30 cellular contexts compared by ENCODE assay signal in genomic region chr12:123898673-123899072, GRCh38.
"Had no signal": no experiment of that assay in that cellular context is flagged by ENCODE, and none has a peak within 500 bp of the region (broad histone marks: within the 10 kb centered on the region; RNA-seq: fewer than 3 reads in every experiment).

No MANE protein-coding gene starts in this region.

- ATAC-seq: left cardiac atrium; left lobe of liver; lower lobe of right lung; natural killer cell; pancreas; psoas muscle; right lobe of liver; stimulated activated naive B cell treated with anti-CD40 and anti-IgM and Interleukin-4, amounts not matched to agents 10 μg/mL and 1 μg/mL and 100 μg/mL, for 72 hours; stimulated activated naive CD8-positive, alpha-beta T cell treated with anti-CD3 and anti-CD28 coated beads, Interleukin-15, Interleukin-2, amounts not matched to agents 100 U/mL and 50 U/mL, for 24 hours had no signal

- H3K4me3 Mint-ChIP-seq: mesothelial cell of epicardium; naive B cell; natural killer cell; nephron progenitor cell; stimulated activated naive B cell treated with anti-CD40 and anti-IgM and Interleukin-4, amounts not matched to agents 10 μg/mL and 1 μg/mL and 100 μg/mL, for 72 hours had no signal

- H3K79me2 ChIP-seq: hepatocyte had no signal

- H3K4me1 ChIP-seq: heart right ventricle, lower lobe of right lung, pancreas, psoas muscle, right lobe of liver, stomach, testis, thyroid gland, transverse colon, upper lobe of left lung had no signal

- H3K4me3 ChIP-seq: heart right ventricle, hepatocyte, lower lobe of right lung, pancreas, psoas muscle, right lobe of liver, skin epidermis, stomach, testis, thyroid gland, transverse colon, upper lobe of left lung had no signal

- H3K4me2 ChIP-seq: hepatocyte had no signal

- H2AFZ ChIP-seq: hepatocyte had no signal

- DNase-seq: heart right ventricle; kidney glomerular epithelial cell; left cardiac atrium; left ventricle myocardium superior; lower lobe of right lung; mammary epithelial cell; mesendoderm; naive B cell; natural killer cell; nephron progenitor cell; nucleus accumbens; pancreas; posterior cingulate gyrus; psoas muscle; right lobe of liver; stimulated activated CD4-positive, alpha-beta T cell treated with anti-CD3 and anti-CD28 coated beads, Interleukin-12 subunit alpha, Interleukin-12 subunit beta, amount 100 ng/mL, for 4 hours; stimulated activated CD4-positive, alpha-beta T cell treated with anti-CD3 and anti-CD28 coated beads, Interleukin-15, amount 100 ng/mL, for 24 hours; stimulated activated CD4-positive, alpha-beta T cell treated with anti-CD3 and anti-CD28 coated beads, Interleukin-2, amount 100 ng/mL, for 24 hours; stimulated activated CD4-positive, alpha-beta T cell treated with anti-CD3 and anti-CD28 coated beads, Interleukin-4, amount 100 ng/mL, for 1 hour; stimulated activated naive B cell treated with anti-CD40 and anti-IgM and Interleukin-4, amounts not matched to agents 10 μg/mL and 1 μg/mL and 100 μg/mL, for 72 hours; stimulated activated naive CD8-positive, alpha-beta T cell treated with anti-CD3 and anti-CD28 coated beads, Interleukin-15, Interleukin-2, amounts not matched to agents 100 U/mL and 50 U/mL, for 24 hours; stomach; testis; thyroid gland; transverse colon had no signal

- H3K36me3 Mint-ChIP-seq: mesothelial cell of epicardium; naive B cell; natural killer cell; stimulated activated naive B cell treated with anti-CD40 and anti-IgM and Interleukin-4, amounts not matched to agents 10 μg/mL and 1 μg/mL and 100 μg/mL, for 72 hours had no signal

- H3K9me3 ChIP-seq: heart right ventricle, lower lobe of right lung, pancreas, psoas muscle, right lobe of liver, stomach, testis, thyroid gland, transverse colon, upper lobe of left lung had no signal

- H3K36me3 ChIP-seq: heart right ventricle, lower lobe of right lung, pancreas, right lobe of liver, stomach, thyroid gland, transverse colon, upper lobe of left lung had no signal

- H3K9me3 Mint-ChIP-seq: naive B cell; natural killer cell; stimulated activated naive B cell treated with anti-CD40 and anti-IgM and Interleukin-4, amounts not matched to agents 10 μg/mL and 1 μg/mL and 100 μg/mL, for 72 hours had no signal

- H3K27ac Mint-ChIP-seq: mesothelial cell of epicardium; naive B cell; natural killer cell; nephron progenitor cell; stimulated activated naive B cell treated with anti-CD40 and anti-IgM and Interleukin-4, amounts not matched to agents 10 μg/mL and 1 μg/mL and 100 μg/mL, for 72 hours had no signal

- H3K27me3 ChIP-seq: hepatocyte, pancreas, right lobe of liver, testis, thyroid gland, transverse colon, upper lobe of left lung had no signal

- H3K27ac ChIP-seq: heart right ventricle, hepatocyte, lower lobe of right lung, pancreas, psoas muscle, right lobe of liver, skin epidermis, stomach, testis, thyroid gland, transverse colon, upper lobe of left lung had no signal
